Comparison of ENCODE assay signal across 7 cellular contexts in genomic region chr1:109305991-109306390, GRCh38. TPM values are rescaled to one million over a fixed set of nuclear protein-coding genes. Genes with fewer than 3 reads are reported as not detected.
"Had no signal": no experiment of that assay in that cellular context is flagged by ENCODE, and none has a peak within 500 bp of the region (broad histone marks: within the 10 kb centered on the region; RNA-seq: fewer than 3 reads in every experiment).

No MANE protein-coding gene starts in this region.

RNA-seq across cellular contexts. Expression of gene MYBPHL, which starts 0.8 kb away (rescaled TPM):
- total RNA-seq: activated T-helper 17 cell treated with anti-CD3 and anti-CD28 coated beads, Interleukin-2, amount 50 U/mL, for 72 hours; aorta; chondrocyte; fibroblast of villous mesenchyme; T-helper 1 cell treated with Interleukin-12 subunit alpha and Interleukin-12 subunit beta and Interleukin-4 antibody, amounts not matched to agents 30 ng/mL and 1 ng/mL, for 36 hours; ureter had no signal
- polyA plus RNA-seq: aorta, ovary had no signal
